Comparison of ENCODE assay signal across 12 cellular contexts in genomic region chr19:56837004-56837403, GRCh38. TPM values are rescaled to one million over a fixed set of nuclear protein-coding genes. Genes with fewer than 3 reads are reported as not detected.
DNase-seq lines count a peak whose midpoint lies in the region; ATAC-seq and TF ChIP-seq lines count a peak whose summit lies in the region.
"Had no signal": no experiment of that assay in that cellular context is flagged by ENCODE, and none has a peak within 500 bp of the region (broad histone marks: within the 10 kb centered on the region; RNA-seq: fewer than 3 reads in every experiment).

No MANE protein-coding gene starts in this region.

- intact Hi-C loops in gastrocnemius medialis (cut with DNase I; ENCODE audit: low total_unique reads), result loop anchor here (10.0 kb wide), 1 partner anchor 442 kb away; the partner anchor contains the start of gene ZNF582

- no peak overlapping the region for H2BK12ac ChIP-seq in H9 (ENCODE audit: insufficient read length, low read depth, low read length)

- H3K9ac ChIP-seq in H9 (ENCODE audit: extremely low read depth, insufficient read length, low read length), result no peak overlapping the region
- peak overlapping the region; percentile 65 for H3K9ac ChIP-seq in NT2/D1 (ENCODE audit: insufficient read length, low read depth)

- H3K27ac Mint-ChIP-seq in H9, result no peak overlapping the region
- H3K27ac Mint-ChIP-seq in glutamatergic neuron (ENCODE audit: unreplicated experiment), result peak overlapping the region; percentile 99

- no peaks in the 10 kb centered on the region for H4K20me1 ChIP-seq in H9 (ENCODE audit: control insufficient read depth, insufficient read depth, insufficient read length)

- H2BK120ac ChIP-seq in H9 (ENCODE audit: low read depth, low read length, poor library complexity, severe bottlenecking), result no peak overlapping the region

- no peak for TF ChIP-seq POLR2A in gastrocnemius medialis (IDR thresholded peaks at IDR 0.05)

- no peak overlapping the region for H3K27ac ChIP-seq in H9 (ENCODE audit: insufficient read length, low read depth, low read length)
- peak overlapping the region; percentile 91 for H3K27ac ChIP-seq in substantia nigra (ENCODE audit: low read depth, low read length, poor library complexity, severe bottlenecking)
- no peak overlapping the region for H3K27ac ChIP-seq in gastrocnemius medialis
- H3K27ac ChIP-seq: colonic mucosa had no signal

- peak overlapping the region; percentile 93 for H3K4me3 ChIP-seq in NT2/D1 (ENCODE audit: insufficient read length, low read depth)
- H3K4me3 ChIP-seq in gastrocnemius medialis, result peak overlapping the region in 1 of 4 donors; percentile 47
- H3K4me3 ChIP-seq: colonic mucosa had no signal

- H3K18ac ChIP-seq in H9 (ENCODE audit: insufficient read length, low read depth, low read length), result no peak overlapping the region

- no peak overlapping the region for H4K8ac ChIP-seq in H9 (replicated peaks; ENCODE audit: insufficient read length, low read depth, low read length)

- H3K4me1 Mint-ChIP-seq in H9 (no peaks in the 10 kb centered on the region), glutamatergic neuron (ENCODE audit: low read depth, unreplicated experiment) (peaks cover 2% of the 10 kb centered on the region)

- H2BK20ac ChIP-seq in H9 (ENCODE audit: low read depth, low read length, poor library complexity, severe bottlenecking), result no peak overlapping the region

- peaks cover 39% of the 10 kb centered on the region for H3K36me3 ChIP-seq in NT2/D1 (ENCODE audit: insufficient read depth, insufficient read length, low read length)
- no peaks in the 10 kb centered on the region for H3K36me3 ChIP-seq in gastrocnemius medialis
- H3K36me3 ChIP-seq: colonic mucosa had no signal

- ATAC-seq in gastrocnemius medialis (no peak), GM19467 (IDR thresholded peaks at IDR 0.05; ENCODE audit: unreplicated experiment) (no peak)
- ATAC-seq: naive thymus-derived CD8-positive, alpha-beta T cell had no signal

- H3K14ac ChIP-seq in H9 (ENCODE audit: insufficient read depth, low read length), result no peak overlapping the region

- H3K4ac ChIP-seq in H9 (ENCODE audit: low read depth, low read length), result no peak overlapping the region

- DNase-seq in H9 (no peak), NT2/D1 (ENCODE audit: low read depth, low spot score) (no peak), glutamatergic neuron (no peak), substantia nigra (lab: John Stamatoyannopoulos, UW) (peak in 5 of 49 donors; percentile 3 to 16 (median 13)), gastrocnemius medialis (no peak), GM19240 (ENCODE audit: insufficient read length, low spot score) (no peak)
- no peak for DNase-seq in activated CD8-positive, alpha-beta memory T cell treated with anti-CD3 and anti-CD28 coated beads, Interleukin-2, amount 50 U/mL, for 4 hours
- DNase-seq: activated naive CD4-positive, alpha-beta T cell treated with Interleukin-2 at 50 U/mL for 16 hours; COR-L47; naive thymus-derived CD8-positive, alpha-beta T cell had no signal

- H3K4me3 Mint-ChIP-seq in H9 (no peak overlapping the region), glutamatergic neuron (ENCODE audit: unreplicated experiment) (peak overlapping the region; percentile 92)

- no peak overlapping the region for H4K91ac ChIP-seq in H9 (ENCODE audit: insufficient read length, low read depth, low read length)

- H2BK5ac ChIP-seq in H9 (ENCODE audit: insufficient read length, low read length), result no peak overlapping the region

- H3K9me3 ChIP-seq in H9 (ENCODE audit: control insufficient read depth, low read depth, low read length) (peaks cover 84% of the 10 kb centered on the region), NT2/D1 (ENCODE audit: insufficient read depth, low read length) (no peaks in the 10 kb centered on the region), gastrocnemius medialis (no peaks in the 10 kb centered on the region)
- H3K9me3 ChIP-seq: colonic mucosa had no signal

- TF ChIP-seq CTCF in H9 (conservative IDR thresholded peaks at IDR 0.05) (no peak), glutamatergic neuron (IDR thresholded peaks at IDR 0.05; ENCODE audit: partially characterized antibody, unreplicated experiment) (no peak), gastrocnemius medialis (IDR thresholded peaks at IDR 0.05 in 4 of 5, conservative IDR thresholded peaks at IDR 0.05 in 1 of 5) (no peak)

- peak overlapping the region; percentile 46 for H3K4me2 ChIP-seq in H9 (ENCODE audit: insufficient read depth, insufficient read length, low read length)

- no peaks in the 10 kb centered on the region for H3K79me2 ChIP-seq in H9 (ENCODE audit: insufficient read depth, low read length)

- no peak overlapping the region for H4K5ac ChIP-seq in H9 (ENCODE audit: insufficient read length, low read depth, low read length)

- no peak overlapping the region for H3K56ac ChIP-seq in H9 (ENCODE audit: insufficient read length, low read depth, low read length)

- no peak overlapping the region for H3K23ac ChIP-seq in H9 (ENCODE audit: insufficient read length, low read depth, low read length)

- in situ Hi-C loops in gastrocnemius medialis (cut with MboI; ENCODE audit: low sequenced_read_pairs in 4 of 4), result no loop called here

- no CpG with 5 or more reads among the region's 6 CpGs for WGBS in H9 (ENCODE audit: extremely low coverage, insufficient read length, low lambda C conversion rate)

- H2AK5ac ChIP-seq in H9 (ENCODE audit: insufficient read length, low read length), result no peak overlapping the region

- H2BK15ac ChIP-seq in H9 (ENCODE audit: low read depth, low read length), result no peak overlapping the region

- no peak overlapping the region for H2AFZ ChIP-seq in H9 (ENCODE audit: low read length)

- no peaks in the 10 kb centered on the region for H3K79me1 ChIP-seq in H9 (ENCODE audit: insufficient read depth, low read depth, low read length, poor library complexity, severe bottlenecking)

- H3K23me2 ChIP-seq in H9 (ENCODE audit: insufficient read length, low read depth, low read length, poor library complexity, severe bottlenecking), result no peaks in the 10 kb centered on the region

- H3K27me3 ChIP-seq in H9 (ENCODE audit: insufficient read depth, low read length), result no peaks in the 10 kb centered on the region
- no peaks in the 10 kb centered on the region for H3K27me3 ChIP-seq in NT2/D1 (ENCODE audit: insufficient read depth, insufficient read length)
- no peaks in the 10 kb centered on the region for H3K27me3 ChIP-seq in gastrocnemius medialis
- H3K27me3 ChIP-seq: colonic mucosa had no signal

- H3K36me3 Mint-ChIP-seq in H9 (ENCODE audit: insufficient read depth in 1 of 3, low read depth in 3 of 3) (peaks cover 26 to 47% (median 41%) of the 10 kb centered on the region in 3 experiments), glutamatergic neuron (ENCODE audit: unreplicated experiment) (peaks cover 18% of the 10 kb centered on the region)

- H3K27me3 Mint-ChIP-seq in H9 (ENCODE audit: low read depth) (peaks cover 8% of the 10 kb centered on the region), glutamatergic neuron (ENCODE audit: unreplicated experiment) (peaks cover 14% of the 10 kb centered on the region)

- H3K9me3 Mint-ChIP-seq in H9 (peaks cover 90 to 91% of the 10 kb centered on the region in 2 experiments), glutamatergic neuron (ENCODE audit: unreplicated experiment) (peaks cover 27% of the 10 kb centered on the region)

- H3T11ph ChIP-seq in H9 (ENCODE audit: low read length), result no peak overlapping the region

- H3K4me1 ChIP-seq in H9 (ENCODE audit: insufficient read depth, low read length) (no peaks in the 10 kb centered on the region), NT2/D1 (ENCODE audit: insufficient read depth, insufficient read length) (no peaks in the 10 kb centered on the region), gastrocnemius medialis (no peaks in the 10 kb centered on the region)
- H3K4me1 ChIP-seq: colonic mucosa had no signal

RNA-seq across cellular contexts. Expression of gene PEG3, which starts 3.5 kb away (rescaled TPM):
- not detected in 2 replicates for total RNA-seq in H9 (2021)
- total RNA-seq in glutamatergic neuron (ENCODE audit: unreplicated experiment), result 11.6 TPM
- 1 to 10 TPM in 1 of 4 donors, under 1 TPM in 3; 0.71 to 1.3 (median 0.84) TPM for total RNA-seq in gastrocnemius medialis

RNA-seq across cellular contexts. Expression of gene ZIM2, which starts 3.5 kb away (rescaled TPM):
- not detected in 2 replicates for total RNA-seq in H9 (2021)
- total RNA-seq in glutamatergic neuron (ENCODE audit: unreplicated experiment), result not detected
- 1 to 10 TPM in 1 of 4 donors, not detected in 3; 3.2 TPM for total RNA-seq in gastrocnemius medialis
- total RNA-seq: colonic mucosa; naive thymus-derived CD8-positive, alpha-beta T cell had no signal
